3 cellular contexts compared by ENCODE assay signal in genomic region chr7:65846008-65846570, GRCh38.
TF ChIP-seq lines count a peak whose summit lies in the region.

No MANE protein-coding gene starts in this region.

TF ChIP-seq in HEK293, 187 proteins besides CTCF, POLR2A, EP300 and RAD21:
- TF ChIP-seq, protein P1, sequence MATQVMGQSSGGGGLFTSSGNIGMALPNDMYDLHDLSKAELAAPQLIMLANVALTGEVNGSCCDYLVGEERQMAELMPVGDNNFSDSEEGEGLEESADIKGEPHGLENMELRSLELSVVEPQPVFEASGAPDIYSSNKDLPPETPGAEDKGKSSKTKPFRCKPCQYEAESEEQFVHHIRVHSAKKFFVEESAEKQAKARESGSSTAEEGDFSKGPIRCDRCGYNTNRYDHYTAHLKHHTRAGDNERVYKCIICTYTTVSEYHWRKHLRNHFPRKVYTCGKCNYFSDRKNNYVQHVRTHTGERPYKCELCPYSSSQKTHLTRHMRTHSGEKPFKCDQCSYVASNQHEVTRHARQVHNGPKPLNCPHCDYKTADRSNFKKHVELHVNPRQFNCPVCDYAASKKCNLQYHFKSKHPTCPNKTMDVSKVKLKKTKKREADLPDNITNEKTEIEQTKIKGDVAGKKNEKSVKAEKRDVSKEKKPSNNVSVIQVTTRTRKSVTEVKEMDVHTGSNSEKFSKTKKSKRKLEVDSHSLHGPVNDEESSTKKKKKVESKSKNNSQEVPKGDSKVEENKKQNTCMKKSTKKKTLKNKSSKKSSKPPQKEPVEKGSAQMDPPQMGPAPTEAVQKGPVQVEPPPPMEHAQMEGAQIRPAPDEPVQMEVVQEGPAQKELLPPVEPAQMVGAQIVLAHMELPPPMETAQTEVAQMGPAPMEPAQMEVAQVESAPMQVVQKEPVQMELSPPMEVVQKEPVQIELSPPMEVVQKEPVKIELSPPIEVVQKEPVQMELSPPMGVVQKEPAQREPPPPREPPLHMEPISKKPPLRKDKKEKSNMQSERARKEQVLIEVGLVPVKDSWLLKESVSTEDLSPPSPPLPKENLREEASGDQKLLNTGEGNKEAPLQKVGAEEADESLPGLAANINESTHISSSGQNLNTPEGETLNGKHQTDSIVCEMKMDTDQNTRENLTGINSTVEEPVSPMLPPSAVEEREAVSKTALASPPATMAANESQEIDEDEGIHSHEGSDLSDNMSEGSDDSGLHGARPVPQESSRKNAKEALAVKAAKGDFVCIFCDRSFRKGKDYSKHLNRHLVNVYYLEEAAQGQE (tag by site-specific recombination; IDR thresholded peaks at IDR 0.05) = no peak
- TF ChIP-seq ZNF366 (tag by site-specific recombination; conservative IDR thresholded peaks at IDR 0.05) (peak; percentile 80), HOXD13 (CRISPR knock-in tag; IDR thresholded peaks at IDR 0.05; ENCODE audit: borderline replicate concordance) (no peak), PRDM1 (tag by site-specific recombination; IDR thresholded peaks at IDR 0.05) (0 out of 2 replicates have a peak, but pooled peaks have one; percentile 16), ZNF324 (tag by site-specific recombination; IDR thresholded peaks at IDR 0.05) (no peak), GLI2 (tag by site-specific recombination; IDR thresholded peaks at IDR 0.05; ENCODE audit: borderline replicate concordance, low read depth) (no peak), ZNF140 (tag by site-specific recombination; IDR thresholded peaks at IDR 0.05) (no peak)

TF ChIP-seq in K562, 482 proteins besides CTCF, POLR2A, EP300 and RAD21 (continued from another document and continues in another):
- TF ChIP-seq DPF2 (IDR thresholded peaks at IDR 0.05) (peak; percentile 47; the same call in 1 of the 2 replicates), CCAR2 (IDR thresholded peaks at IDR 0.05; ENCODE audit: low read depth, low read length) (no peak), ZNF512 (tag; IDR thresholded peaks at IDR 0.05) (peak; percentile 98), TFE3 (CRISPR knock-in tag; IDR thresholded peaks at IDR 0.05) (no peak), ZNF830 (CRISPR knock-in tag; IDR thresholded peaks at IDR 0.05) (no peak), GATAD2A (IDR thresholded peaks at IDR 0.05) (no peak)
- TF ChIP-seq, protein P2, sequence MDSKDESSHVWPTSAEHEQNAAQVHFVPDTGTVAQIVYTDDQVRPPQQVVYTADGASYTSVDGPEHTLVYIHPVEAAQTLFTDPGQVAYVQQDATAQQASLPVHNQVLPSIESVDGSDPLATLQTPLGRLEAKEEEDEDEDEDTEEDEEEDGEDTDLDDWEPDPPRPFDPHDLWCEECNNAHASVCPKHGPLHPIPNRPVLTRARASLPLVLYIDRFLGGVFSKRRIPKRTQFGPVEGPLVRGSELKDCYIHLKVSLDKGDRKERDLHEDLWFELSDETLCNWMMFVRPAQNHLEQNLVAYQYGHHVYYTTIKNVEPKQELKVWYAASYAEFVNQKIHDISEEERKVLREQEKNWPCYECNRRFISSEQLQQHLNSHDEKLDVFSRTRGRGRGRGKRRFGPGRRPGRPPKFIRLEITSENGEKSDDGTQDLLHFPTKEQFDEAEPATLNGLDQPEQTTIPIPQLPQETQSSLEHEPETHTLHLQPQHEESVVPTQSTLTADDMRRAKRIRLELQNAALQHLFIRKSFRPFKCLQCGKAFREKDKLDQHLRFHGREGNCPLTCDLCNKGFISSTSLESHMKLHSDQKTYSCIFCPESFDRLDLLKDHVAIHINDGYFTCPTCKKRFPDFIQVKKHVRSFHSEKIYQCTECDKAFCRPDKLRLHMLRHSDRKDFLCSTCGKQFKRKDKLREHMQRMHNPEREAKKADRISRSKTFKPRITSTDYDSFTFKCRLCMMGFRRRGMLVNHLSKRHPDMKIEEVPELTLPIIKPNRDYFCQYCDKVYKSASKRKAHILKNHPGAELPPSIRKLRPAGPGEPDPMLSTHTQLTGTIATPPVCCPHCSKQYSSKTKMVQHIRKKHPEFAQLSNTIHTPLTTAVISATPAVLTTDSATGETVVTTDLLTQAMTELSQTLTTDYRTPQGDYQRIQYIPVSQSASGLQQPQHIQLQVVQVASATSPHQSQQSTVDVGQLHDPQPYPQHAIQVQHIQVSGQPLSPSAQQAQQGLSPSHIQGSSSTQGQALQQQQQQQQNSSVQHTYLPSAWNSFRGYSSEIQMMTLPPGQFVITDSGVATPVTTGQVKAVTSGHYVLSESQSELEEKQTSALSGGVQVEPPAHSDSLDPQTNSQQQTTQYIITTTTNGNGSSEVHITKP (IDR thresholded peaks at IDR 0.05; ENCODE audit: partially characterized antibody) = no peak
- TF ChIP-seq, protein P3, sequence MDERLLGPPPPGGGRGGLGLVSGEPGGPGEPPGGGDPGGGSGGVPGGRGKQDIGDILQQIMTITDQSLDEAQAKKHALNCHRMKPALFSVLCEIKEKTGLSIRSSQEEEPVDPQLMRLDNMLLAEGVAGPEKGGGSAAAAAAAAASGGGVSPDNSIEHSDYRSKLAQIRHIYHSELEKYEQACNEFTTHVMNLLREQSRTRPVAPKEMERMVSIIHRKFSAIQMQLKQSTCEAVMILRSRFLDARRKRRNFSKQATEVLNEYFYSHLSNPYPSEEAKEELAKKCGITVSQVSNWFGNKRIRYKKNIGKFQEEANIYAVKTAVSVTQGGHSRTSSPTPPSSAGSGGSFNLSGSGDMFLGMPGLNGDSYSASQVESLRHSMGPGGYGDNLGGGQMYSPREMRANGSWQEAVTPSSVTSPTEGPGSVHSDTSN (CRISPR knock-in tag; IDR thresholded peaks at IDR 0.05; ENCODE audit: low read depth) = no peak
- TF ChIP-seq, protein P3 (tag; conservative IDR thresholded peaks at IDR 0.05; ENCODE audit: low read depth) = no peak

TF ChIP-seq in liver, 16 proteins besides CTCF, POLR2A, EP300 and RAD21 (continued from another document):
- TF ChIP-seq, protein P4, sequence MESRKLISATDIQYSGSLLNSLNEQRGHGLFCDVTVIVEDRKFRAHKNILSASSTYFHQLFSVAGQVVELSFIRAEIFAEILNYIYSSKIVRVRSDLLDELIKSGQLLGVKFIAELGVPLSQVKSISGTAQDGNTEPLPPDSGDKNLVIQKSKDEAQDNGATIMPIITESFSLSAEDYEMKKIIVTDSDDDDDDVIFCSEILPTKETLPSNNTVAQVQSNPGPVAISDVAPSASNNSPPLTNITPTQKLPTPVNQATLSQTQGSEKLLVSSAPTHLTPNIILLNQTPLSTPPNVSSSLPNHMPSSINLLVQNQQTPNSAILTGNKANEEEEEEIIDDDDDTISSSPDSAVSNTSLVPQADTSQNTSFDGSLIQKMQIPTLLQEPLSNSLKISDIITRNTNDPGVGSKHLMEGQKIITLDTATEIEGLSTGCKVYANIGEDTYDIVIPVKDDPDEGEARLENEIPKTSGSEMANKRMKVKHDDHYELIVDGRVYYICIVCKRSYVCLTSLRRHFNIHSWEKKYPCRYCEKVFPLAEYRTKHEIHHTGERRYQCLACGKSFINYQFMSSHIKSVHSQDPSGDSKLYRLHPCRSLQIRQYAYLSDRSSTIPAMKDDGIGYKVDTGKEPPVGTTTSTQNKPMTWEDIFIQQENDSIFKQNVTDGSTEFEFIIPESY (IDR thresholded peaks at IDR 0.05) = no peak
- no peak for TF ChIP-seq YY1 (IDR thresholded peaks at IDR 0.05)
TF ChIP-seq in liver: peak in this region for 2.
